Comparison of ENCODE assay signal across 9 cellular contexts in genomic region chr10:30671011-30671616, GRCh38. TPM values are rescaled to one million over a fixed set of nuclear protein-coding genes. Genes with fewer than 3 reads are reported as not detected.
DNase-seq lines count a peak whose midpoint lies in the region; ATAC-seq, FAIRE-seq and TF ChIP-seq lines count a peak whose summit lies in the region.
"Had no signal": no experiment of that assay in that cellular context is flagged by ENCODE, and none has a peak within 500 bp of the region (broad histone marks: within the 10 kb centered on the region; RNA-seq: fewer than 3 reads in every experiment).

No MANE protein-coding gene starts in this region.

- FAIRE-seq in H1 (lab: Jason Lieb, UNC), result peak; percentile 91

- no peak overlapping the region for H3K4me2 ChIP-seq in H1 (ENCODE audit: insufficient read depth in 1 of 2, low read depth in 2 of 2, low read length in 2 of 2)

- DNase-seq in CD1c-positive myeloid dendritic cell (ENCODE audit: extremely low spot score) (peak; percentile 76), GM13977 (ENCODE audit: low spot score) (peak; percentile 46), NCI-H1105 treated with DMSO at 0.1 percent for 48 hours (lab: John Stamatoyannopoulos, UW) (peak; percentile 30), SW480 (ENCODE audit: low spot score) (peak; percentile 62), H1 (ENCODE audit: low read depth in 1 of 2, low spot score in 2 of 2) (peak in 1 of 2 experiments; percentile 19), mesothelial cell of epicardium (ENCODE audit: low spot score in 2 of 2, unreplicated experiment in 2 of 2) (peak in 1 of 2 experiments; percentile 48), aorta (no peak)

- no peaks in the 10 kb centered on the region for H4K20me1 ChIP-seq in H1 (replicated peaks in 1 of 2; ENCODE audit: control insufficient read depth in 1 of 2, insufficient read depth in 2 of 2, low read length in 2 of 2)

- no peak overlapping the region for H3K4ac ChIP-seq in H1 (replicated peaks; ENCODE audit: insufficient read length, low read depth, low read length)

- no peaks in the 10 kb centered on the region for H3K79me2 ChIP-seq in H1 (ENCODE audit: control insufficient read depth in 1 of 2, insufficient read depth in 2 of 2, low read length in 2 of 2)

- no peak for TF ChIP-seq POLR2A in H1 (IDR thresholded peaks at IDR 0.05; ENCODE audit: control extremely low read depth in 1 of 2, low read depth in 2 of 2, low read length in 2 of 2)

- no peak overlapping the region for H2BK15ac ChIP-seq in H1 (ENCODE audit: low read length)

- H2BK12ac ChIP-seq in H1 (ENCODE audit: low read depth, low read length), result no peak overlapping the region

- POLR2A ChIA-PET in H1 (lab: Charles Lee; ENCODE audit: partially characterized antibody), result no interaction called here

- H3K4me1 Mint-ChIP-seq in mesothelial cell of epicardium, result no peaks in the 10 kb centered on the region

- H3K36me3 ChIP-seq in H1 (ENCODE audit: control insufficient read depth in 2 of 4, insufficient read depth in 4 of 4, low read length in 3 of 4) (no peaks in the 10 kb centered on the region), aorta (ENCODE audit: control insufficient read depth in 1 of 2, insufficient read depth in 2 of 2, low read length in 1 of 2) (no peaks in the 10 kb centered on the region)

- no peak overlapping the region for H2BK20ac ChIP-seq in H1 (ENCODE audit: low read length)

- 46% methylated on average over 11 of the region's 11 CpGs; no CpG with 5 or more reads in 1 of the 2 experiments for WGBS in H1 (ENCODE audit: extremely low coverage in 1 of 2, insufficient coverage in 1 of 2, insufficient read length in 1 of 2, insufficient replicate concordance in 2 of 2, low coverage in 1 of 2, low lambda C conversion rate in 2 of 2, missing lambda C conversion rate in 1 of 2), 2 experiments
- 33 to 34% methylated on average over 11 of the region's 11 CpGs for WGBS in aorta, 2 donors

- no peak overlapping the region for H3K56ac ChIP-seq in H1 (replicated peaks; ENCODE audit: insufficient read length, low read depth, low read length)

- peak; percentile 88 for TF ChIP-seq CTCF in GM13977 (IDR thresholded peaks at IDR 0.05; ENCODE audit: extremely low read depth, insufficient read depth, missing control alignments)
- TF ChIP-seq CTCF in H1 (IDR thresholded peaks at IDR 0.05; ENCODE audit: control extremely low read depth in 1 of 3, insufficient read depth in 1 of 3, low read depth in 1 of 3, low read length in 3 of 3), result peak in 2 of 3 experiments; percentile 64 to 73; a peak in 3 of 4 replicates
- peak; percentile 88 for TF ChIP-seq CTCF in mesothelial cell of epicardium (IDR thresholded peaks at IDR 0.05; ENCODE audit: unreplicated experiment)

- H3K14ac ChIP-seq in H1 (ENCODE audit: insufficient read length), result no peak overlapping the region

- H3K27me3 ChIP-seq in H1 (replicated peaks in 1 of 4; ENCODE audit: control insufficient read depth in 3 of 4, extremely low read depth in 1 of 4, insufficient read depth in 3 of 4, low read length in 3 of 4) (no peaks in the 10 kb centered on the region; a peak in 1 of 7 replicates), aorta (ENCODE audit: control insufficient read depth in 1 of 2, insufficient read depth in 2 of 2, low read length in 1 of 2) (no peaks in the 10 kb centered on the region)

- H2BK5ac ChIP-seq in H1 (ENCODE audit: low read depth, low read length), result no peak overlapping the region

- CTCF ChIA-PET in H1 (lab: Charles Lee; ENCODE audit: partially characterized antibody), result interaction anchor here (0.6 to 3.0 kb wide), 28 partner anchors 9 to 1165 kb away, joined by 3 to 20 read pairs (median 3); partner anchors contain the start of gene LYZL2

- no peak overlapping the region; the same call in 1 of the 2 replicates for H4K8ac ChIP-seq in H1 (ENCODE audit: extremely low read depth, insufficient read depth, low read length)

- TF ChIP-seq EP300 in H1 (IDR thresholded peaks at IDR 0.05; ENCODE audit: borderline replicate concordance in 1 of 2, low read depth in 2 of 2, low read length in 2 of 2), result no peak

- no peak overlapping the region for H3K27ac ChIP-seq in H1 (ENCODE audit: low read depth, low read length)
- H3K27ac ChIP-seq in aorta (ENCODE audit: low read depth in 1 of 2, low read length in 2 of 2), result no peak overlapping the region

- no peak overlapping the region for H2AFZ ChIP-seq in H1 (ENCODE audit: low read length)

- H3K4me3 Mint-ChIP-seq in mesothelial cell of epicardium, result no peak overlapping the region

- H3K23me2 ChIP-seq in H1 (ENCODE audit: low read depth, low read length), result no peaks in the 10 kb centered on the region

- no peak overlapping the region for H3K23ac ChIP-seq in H1 (ENCODE audit: insufficient read length)

- in situ Hi-C loops in GM13977 (cut with MboI; ENCODE audit: low pct_unique_long_range_greater_than_20kb, low sequenced_read_pairs, unreplicated experiment), result no loop called here

- no peak overlapping the region for H2AK5ac ChIP-seq in H1 (ENCODE audit: low read depth, low read length)

- H3K9me3 ChIP-seq in H1 (ENCODE audit: insufficient read depth in 2 of 2, low read depth in 1 of 2, low read length in 1 of 2), result no peaks in the 10 kb centered on the region
- H3K9me3 ChIP-seq in aorta (ENCODE audit: control insufficient read depth, low read length), result no peaks in the 10 kb centered on the region

- TF ChIP-seq RAD21 in H1 (IDR thresholded peaks at IDR 0.05 in 1 of 2, conservative IDR thresholded peaks at IDR 0.05 in 1 of 2; ENCODE audit: low read depth in 2 of 2, low read length in 2 of 2), result peak; percentile 51 to 66

- H3K36me3 Mint-ChIP-seq in mesothelial cell of epicardium, result no peaks in the 10 kb centered on the region

- no peak overlapping the region for H3K4me3 ChIP-seq in H1 (ENCODE audit: extremely low read depth in 1 of 4, insufficient read depth in 2 of 4, low read depth in 3 of 4, low read length in 4 of 4)
- H3K4me3 ChIP-seq in aorta (ENCODE audit: low read length in 2 of 2), result no peak overlapping the region

- H3K9ac ChIP-seq in H1 (replicated peaks in 1 of 4; ENCODE audit: extremely low read depth in 1 of 4, low read depth in 3 of 4, low read length in 3 of 4), result no peak overlapping the region

- no peak overlapping the region for H3K27ac Mint-ChIP-seq in mesothelial cell of epicardium

- no peak overlapping the region for H2BK120ac ChIP-seq in H1 (replicated peaks; ENCODE audit: low read depth, low read length)

- no peak overlapping the region for H3K18ac ChIP-seq in H1 (ENCODE audit: extremely low read depth, low read length)

- no peaks in the 10 kb centered on the region for H3K79me1 ChIP-seq in H1 (ENCODE audit: low read depth, low read length)

- peaks cover 0 to 5% (median 0%) of the 10 kb centered on the region in 4 experiments; a peak in 1 of 7 replicates for H3K4me1 ChIP-seq in H1 (replicated peaks in 1 of 4; ENCODE audit: control insufficient read depth in 3 of 4, insufficient read depth in 4 of 4, low read length in 3 of 4)
- H3K4me1 ChIP-seq in aorta (ENCODE audit: control insufficient read depth in 1 of 2, insufficient read depth in 2 of 2, low read length in 2 of 2), result no peaks in the 10 kb centered on the region

- H4K5ac ChIP-seq in H1 (ENCODE audit: insufficient read length, low read depth, low read length), result no peak overlapping the region

- H3K27me3 Mint-ChIP-seq in mesothelial cell of epicardium (ENCODE audit: low read depth), result no peaks in the 10 kb centered on the region

- H3K9me3 Mint-ChIP-seq in mesothelial cell of epicardium, result no peaks in the 10 kb centered on the region

- no peak overlapping the region for H4K91ac ChIP-seq in H1 (replicated peaks; ENCODE audit: insufficient read length, low read length)

- ATAC-seq in aorta (ENCODE audit: low FRiP score) (peak; percentile 81), HG03571 (IDR thresholded peaks at IDR 0.05; ENCODE audit: unreplicated experiment) (no peak)

- intact Hi-C loops in aorta (cut with DNase I), result loop anchor here in 1 of 2 donors (5.0 kb wide), 1 partner anchor 34 kb away; no protein-coding TSS in a partner anchor

TF ChIP-seq in H1, 55 proteins besides CTCF, POLR2A, EP300 and RAD21 (continues in another document):
- TF ChIP-seq FOSL1 (IDR thresholded peaks at IDR 0.05; ENCODE audit: insufficient read depth, low read depth, low read length) (no peak), KDM1A (IDR thresholded peaks at IDR 0.05; ENCODE audit: borderline replicate concordance, low read length) (no peak), SIRT6 (IDR thresholded peaks at IDR 0.05; ENCODE audit: low read length) (no peak), CHD1 (IDR thresholded peaks at IDR 0.05; ENCODE audit: low read depth, low read length) (no peak), TAF1 (IDR thresholded peaks at IDR 0.05; ENCODE audit: low read depth, low read length) (no peak), SRF (IDR thresholded peaks at IDR 0.05; ENCODE audit: low read depth, low read length) (no peak), RXRA (IDR thresholded peaks at IDR 0.05; ENCODE audit: insufficient read depth, low read depth, low read length) (no peak)

RNA-seq across cellular contexts. Expression of gene LYZL2, which starts 41.6 kb away (rescaled TPM):
- total RNA-seq in H1 (2021; fragmentation: NEBNext Ultra II Directional; extraction: Animal tissue kit (Norgen Biotek cat#: 25700)), result not detected in 2 replicates
- polyA plus RNA-seq in H1 (2011; rRNA removed), result not detected in 2 replicates
- polyA plus RNA-seq in H1 (2011; cell fraction: cytosol; rRNA removed), result not detected
- polyA plus RNA-seq in H1 (2011; cell fraction: nucleus; rRNA removed), result not detected
- not detected in 4 replicates for polyA plus RNA-seq in H1 (2012, experiment 1 of 2)
- not detected for polyA plus RNA-seq in H1 (2012, experiment 2 of 2)
- not detected for polyA plus RNA-seq in H1 (2013, experiment 1 of 2)
- polyA plus RNA-seq in H1 (2013, experiment 2 of 2), result not detected
- not detected in 2 replicates for polyA minus RNA-seq in H1 (2011; rRNA and poly(A)+ RNA removed)
- not detected for polyA minus RNA-seq in H1 (2011; cell fraction: cytosol; rRNA and poly(A)+ RNA removed)
- polyA minus RNA-seq in H1 (2011; cell fraction: nucleus; rRNA and poly(A)+ RNA removed), result not detected
- not detected in 3 replicates for total RNA-seq in mesothelial cell of epicardium
- not detected for total RNA-seq in aorta
- not detected for polyA plus RNA-seq in aorta
- total RNA-seq: temporal lobe had no signal

Comparison
In these comparisons a context has a peak if more than half of its experiments do, and no peak if none do; other contexts are left out.
1. DNase-seq: peak in CD1c-positive myeloid dendritic cell (single experiment), GM13977 (single experiment), NCI-H1105 treated with DMSO at 0.1 percent for 48 hours (single experiment) and SW480 (single experiment); none in aorta (0 of 2).
2. Peak in every context shown above with its lines, with median percentiles within 50 percentile points of each other: CTCF ChIP-seq.